In genomic region chr1:167915528-167916102, GRCh38 we compare ENCODE assay signal across 1 cellular context.
A peak's percentile ranks its signal among the peaks of the same experiment; 100 is the strongest.
TF ChIP-seq lines count a peak whose summit lies in the region.

No MANE protein-coding gene starts in this region.

TF ChIP-seq in HepG2, 621 proteins besides CTCF, POLR2A, EP300 and RAD21:
- TF ChIP-seq ZNF687 (CRISPR knock-in tag; IDR thresholded peaks at IDR 0.05) (peak; percentile 17; the same call in 1 of the 2 replicates), KLF16 (CRISPR knock-in tag; IDR thresholded peaks at IDR 0.05) (no peak), ZNF770 (CRISPR knock-in tag; IDR thresholded peaks at IDR 0.05) (peak; percentile 60), RARA (CRISPR knock-in tag; IDR thresholded peaks at IDR 0.05) (peak; percentile 29; the same call in 1 of the 2 replicates), TBX2 (CRISPR knock-in tag; IDR thresholded peaks at IDR 0.05; ENCODE audit: borderline replicate concordance) (peak; percentile 17; the same call in 1 of the 2 replicates), ZBTB33 (CRISPR knock-in tag; IDR thresholded peaks at IDR 0.05) (peak; percentile 76), CBX1 (IDR thresholded peaks at IDR 0.05; ENCODE audit: low read depth) (no peak), SOX6 (IDR thresholded peaks at IDR 0.05) (no peak), SOX6 (CRISPR knock-in tag; IDR thresholded peaks at IDR 0.05) (0 out of 2 replicates have a peak, but pooled peaks have one; percentile 16), IRX3 (CRISPR knock-in tag; IDR thresholded peaks at IDR 0.05; ENCODE audit: borderline replicate concordance, low read depth) (no peak), RXRA (CRISPR knock-in tag; IDR thresholded peaks at IDR 0.05) (0 out of 2 replicates have a peak, but pooled peaks have one; percentile 25), SALL1 (CRISPR knock-in tag; IDR thresholded peaks at IDR 0.05) (peak; percentile 32; the same call in 1 of the 2 replicates), NR0B2 (CRISPR knock-in tag; IDR thresholded peaks at IDR 0.05) (no peak), POGZ (CRISPR knock-in tag; IDR thresholded peaks at IDR 0.05) (0 out of 2 replicates have a peak, but pooled peaks have one; percentile 34), RFXANK (CRISPR knock-in tag; IDR thresholded peaks at IDR 0.05) (no peak), HOXA7 (CRISPR knock-in tag; IDR thresholded peaks at IDR 0.05) (no peak), ZBTB40 (IDR thresholded peaks at IDR 0.05) (no peak), ZBTB40 (CRISPR knock-in tag; IDR thresholded peaks at IDR 0.05) (no peak), CBX5 (CRISPR knock-in tag; IDR thresholded peaks at IDR 0.05; ENCODE audit: borderline replicate concordance) (no peak), SAFB2 (CRISPR knock-in tag; IDR thresholded peaks at IDR 0.05; ENCODE audit: borderline replicate concordance, low read depth) (no peak)
